In genomic region chr4:38320349-38320707, GRCh38 we compare ENCODE assay signal across 9 cellular contexts.
A peak's percentile ranks its signal among the peaks of the same experiment; 100 is the strongest.
DNase-seq lines count a peak whose midpoint lies in the region; ATAC-seq, FAIRE-seq and TF ChIP-seq lines count a peak whose summit lies in the region.
"Had no signal": no experiment of that assay in that cellular context is flagged by ENCODE, and none has a peak within 500 bp of the region (broad histone marks: within the 10 kb centered on the region; RNA-seq: fewer than 3 reads in every experiment).

No MANE protein-coding gene starts in this region.

- H3K27me3 ChIP-seq in neutrophil, result no peaks in the 10 kb centered on the region
- H3K27me3 ChIP-seq: MG63 had no signal

- DNase-seq in NCI-H2081 (lab: John Stamatoyannopoulos, UW) (no peak), cortex of kidney (lab: John Stamatoyannopoulos, UW) (no peak), H54 (ENCODE audit: insufficient read length, low spot score) (no peak)

- no peak for FAIRE-seq in H54 (lab: Jason Lieb, UNC)

- H3K4me3 ChIP-seq in neutrophil (ENCODE audit: low read depth in 1 of 2, low read length in 1 of 2), result peak overlapping the region in 1 of 2 experiments; percentile 60
- H3K4me3 ChIP-seq: MG63 had no signal

- peak overlapping the region in 3 of 4 donors; percentile 45 to 92 (median 84) for H3K4me3 Mint-ChIP-seq in IgD-negative memory B cell
- no peak overlapping the region for H3K4me3 Mint-ChIP-seq in dendritic cell treated with granulocyte-macrophage colony-stimulating factor and Interleukin-4, amounts not matched to agents 40 ng/mL and 50 ng/mL, for 4 days

- intact Hi-C loops in dendritic cell treated with granulocyte-macrophage colony-stimulating factor and Interleukin-4, amounts not matched to agents 40 ng/mL and 50 ng/mL, for 4 days (cut with micrococcal nuclease), result loop anchor here (2.0 to 5.0 kb wide), 2 partner anchors 202 to 354 kb away; no protein-coding TSS in a partner anchor

- peaks cover 21 to 27% (median 21%) of the 10 kb centered on the region in 3 donors for H3K4me1 Mint-ChIP-seq in IgD-negative memory B cell
- peaks cover 56% of the 10 kb centered on the region for H3K4me1 Mint-ChIP-seq in dendritic cell treated with granulocyte-macrophage colony-stimulating factor and Interleukin-4, amounts not matched to agents 40 ng/mL and 50 ng/mL, for 4 days (ENCODE audit: low read depth)

- H3K27ac ChIP-seq in 22Rv1 (peak overlapping the region; percentile 74), neutrophil (peak overlapping the region; percentile 93)

- no peak for TF ChIP-seq POLR2A in H54 (IDR thresholded peaks at IDR 0.05; ENCODE audit: low read depth, low read length)

- H3K4me1 ChIP-seq in neutrophil (ENCODE audit: control insufficient read depth in 1 of 2, insufficient read depth in 1 of 2, low read depth in 1 of 2, low read length in 1 of 2), result peaks cover 23 to 24% of the 10 kb centered on the region in 2 experiments

- H3K9me3 Mint-ChIP-seq in IgD-negative memory B cell, result peaks cover 0 to 2% (median 0%) of the 10 kb centered on the region in 3 donors
- H3K9me3 Mint-ChIP-seq in dendritic cell treated with granulocyte-macrophage colony-stimulating factor and Interleukin-4, amounts not matched to agents 40 ng/mL and 50 ng/mL, for 4 days, result no peaks in the 10 kb centered on the region

- no peaks in the 10 kb centered on the region for H3K36me3 Mint-ChIP-seq in IgD-negative memory B cell
- no peaks in the 10 kb centered on the region for H3K36me3 Mint-ChIP-seq in dendritic cell treated with granulocyte-macrophage colony-stimulating factor and Interleukin-4, amounts not matched to agents 40 ng/mL and 50 ng/mL, for 4 days (ENCODE audit: low read depth)

- TF ChIP-seq CTCF in 22Rv1 (IDR thresholded peaks at IDR 0.05), result no peak
- no peak for TF ChIP-seq CTCF in neutrophil (IDR thresholded peaks at IDR 0.05)

- H3K27ac Mint-ChIP-seq in IgD-negative memory B cell, result peak overlapping the region in 2 of 3 donors; percentile 22 to 80
- peak overlapping the region; percentile 88 for H3K27ac Mint-ChIP-seq in dendritic cell treated with granulocyte-macrophage colony-stimulating factor and Interleukin-4, amounts not matched to agents 40 ng/mL and 50 ng/mL, for 4 days

- H3K27me3 Mint-ChIP-seq in IgD-negative memory B cell, result no peaks in the 10 kb centered on the region
- no peaks in the 10 kb centered on the region for H3K27me3 Mint-ChIP-seq in dendritic cell treated with granulocyte-macrophage colony-stimulating factor and Interleukin-4, amounts not matched to agents 40 ng/mL and 50 ng/mL, for 4 days

- no peaks in the 10 kb centered on the region for H3K9me3 ChIP-seq in neutrophil
- H3K9me3 ChIP-seq: MG63 had no signal

- H3K36me3 ChIP-seq in neutrophil, result no peaks in the 10 kb centered on the region
- H3K36me3 ChIP-seq: MG63 had no signal

- no peak for ATAC-seq in HG03442 (IDR thresholded peaks at IDR 0.05; ENCODE audit: unreplicated experiment)
